Comparison of ENCODE assay signal across 8 cellular contexts in genomic region chr5:139667001-139667729, GRCh38. TPM values are rescaled to one million over a fixed set of nuclear protein-coding genes. Genes with fewer than 3 reads are reported as not detected.
DNase-seq lines count a peak whose midpoint lies in the region; ATAC-seq and TF ChIP-seq lines count a peak whose summit lies in the region.

No MANE protein-coding gene starts in this region.

- H3K27me3 Mint-ChIP-seq in activated naive CD8-positive, alpha-beta T cell treated with anti-CD3 and anti-CD28 coated beads, Interleukin-2, amount 10 ng/mL, durations not matched to agents 7 days and 5 days = no peaks in the 10 kb centered on the region
- H3K27me3 Mint-ChIP-seq in activated naive CD8-positive, alpha-beta T cell treated with anti-CD3 and anti-CD28 coated beads, Interleukin-2, amount 50 U/mL, for 24 hours = no peaks in the 10 kb centered on the region
- H3K27me3 Mint-ChIP-seq in activated CD8-positive, alpha-beta T cell treated with anti-CD3 and anti-CD28 coated beads, Interleukin-2, amount 10 ng/mL, durations not matched to agents 7 days and 5 days (ENCODE audit: low read depth) = no peaks in the 10 kb centered on the region

- H3K36me3 ChIP-seq in mesodermal cell (ENCODE audit: control insufficient read depth, insufficient read depth, low read length) (peaks cover 42% of the 10 kb centered on the region), upper lobe of left lung (no peaks in the 10 kb centered on the region)

- TF ChIP-seq POLR2A in upper lobe of left lung (IDR thresholded peaks at IDR 0.05) = no peak

- peaks cover 71% of the 10 kb centered on the region for H3K4me1 ChIP-seq in mesodermal cell (ENCODE audit: control insufficient read depth, insufficient read depth, low read length, poor library complexity, severe bottlenecking)
- peaks cover 58 to 84% (median 72%) of the 10 kb centered on the region in 4 donors for H3K4me1 ChIP-seq in upper lobe of left lung

- POLR2A ChIA-PET in activated naive CD8-positive, alpha-beta T cell treated with anti-CD3 and anti-CD28 coated beads, Interleukin-2, amount 10 ng/mL, durations not matched to agents 7 days and 5 days (lab: Charles Lee) = interaction anchor here (0.5 to 2.0 kb wide), 6 partner anchors 17 to 79 kb away, joined by 3 to 6 read pairs (median 3); partner anchors contain the start of gene CXXC5
- POLR2A ChIA-PET in activated CD8-positive, alpha-beta T cell treated with anti-CD3 and anti-CD28 coated beads, Interleukin-2, amount 10 ng/mL, durations not matched to agents 7 days and 5 days (lab: Charles Lee) = interaction anchor here (0.6 to 1.9 kb wide), 3 partner anchors 15 to 89 kb away, joined by 3 to 6 read pairs (median 3); no protein-coding TSS in a partner anchor

- H3K9me3 ChIP-seq in mesodermal cell (ENCODE audit: control insufficient read depth, low read length) = no peaks in the 10 kb centered on the region
- no peaks in the 10 kb centered on the region for H3K9me3 ChIP-seq in upper lobe of left lung

- H3K4me3 ChIP-seq in mesodermal cell (ENCODE audit: extremely low read depth, insufficient read depth, low read length, poor library complexity, severe bottlenecking) (no peak overlapping the region), upper lobe of left lung (peak overlapping the region in 1 of 4 donors; percentile 52)

- WGBS in mesodermal cell (ENCODE audit: insufficient coverage in 2 of 2), 2 experiments = 71 to 100% methylated on average over 2 of the region's 2 CpGs
- 85 to 90% methylated on average over 2 of the region's 2 CpGs for WGBS in upper lobe of left lung, 2 donors

- peak; percentile 51 for ATAC-seq in activated naive CD8-positive, alpha-beta T cell treated with anti-CD3 and anti-CD28 coated beads, Interleukin-2, amount 10 ng/mL, durations not matched to agents 7 days and 5 days (ENCODE audit: low read depth)
- no peak for ATAC-seq in activated naive CD8-positive, alpha-beta T cell treated with anti-CD3 and anti-CD28 coated beads, Interleukin-2, amount 50 U/mL, for 24 hours
- ATAC-seq in activated CD8-positive, alpha-beta T cell treated with anti-CD3 and anti-CD28 coated beads, Interleukin-2, amount 10 ng/mL, durations not matched to agents 7 days and 5 days = peak; percentile 32
- ATAC-seq in upper lobe of left lung (ENCODE audit: low FRiP score in 2 of 2) (no peak), GM18870 (IDR thresholded peaks at IDR 0.05; ENCODE audit: unreplicated experiment) (no peak), GM21390 (IDR thresholded peaks at IDR 0.05; ENCODE audit: unreplicated experiment) (no peak)

- no peak for TF ChIP-seq CTCF in upper lobe of left lung (IDR thresholded peaks at IDR 0.05)

- CTCF ChIA-PET in activated CD8-positive, alpha-beta T cell treated with anti-CD3 and anti-CD28 coated beads, Interleukin-2, amount 10 ng/mL, durations not matched to agents 7 days and 5 days (lab: Charles Lee) = interaction anchor here (0.7 to 8.5 kb wide), 7 partner anchors 13 to 99 kb away, joined by 3 to 95 read pairs (median 5); no protein-coding TSS in a partner anchor

- H3K27me3 ChIP-seq in upper lobe of left lung = no peaks in the 10 kb centered on the region

- no peak for TF ChIP-seq EP300 in upper lobe of left lung (IDR thresholded peaks at IDR 0.05)

- H3K27ac ChIP-seq in mesodermal cell (ENCODE audit: low read depth, low read length, severe bottlenecking) (peak overlapping the region; percentile 73), upper lobe of left lung (peak overlapping the region; percentile 83 to 89 (median 87))

- H3K27ac Mint-ChIP-seq in activated naive CD8-positive, alpha-beta T cell treated with anti-CD3 and anti-CD28 coated beads, Interleukin-2, amount 10 ng/mL, durations not matched to agents 7 days and 5 days = peak overlapping the region; percentile 34
- H3K27ac Mint-ChIP-seq in activated naive CD8-positive, alpha-beta T cell treated with anti-CD3 and anti-CD28 coated beads, Interleukin-2, amount 50 U/mL, for 24 hours = no peak overlapping the region
- H3K27ac Mint-ChIP-seq in activated CD8-positive, alpha-beta T cell treated with anti-CD3 and anti-CD28 coated beads, Interleukin-2, amount 10 ng/mL, durations not matched to agents 7 days and 5 days = peak overlapping the region; percentile 72

- H3K4me3 Mint-ChIP-seq in activated naive CD8-positive, alpha-beta T cell treated with anti-CD3 and anti-CD28 coated beads, Interleukin-2, amount 10 ng/mL, durations not matched to agents 7 days and 5 days = peak overlapping the region; percentile 61
- H3K4me3 Mint-ChIP-seq in activated naive CD8-positive, alpha-beta T cell treated with anti-CD3 and anti-CD28 coated beads, Interleukin-2, amount 50 U/mL, for 24 hours = no peak overlapping the region
- H3K4me3 Mint-ChIP-seq in activated CD8-positive, alpha-beta T cell treated with anti-CD3 and anti-CD28 coated beads, Interleukin-2, amount 10 ng/mL, durations not matched to agents 7 days and 5 days = peak overlapping the region; percentile 25

- intact Hi-C loops in head of caudate nucleus (cut with DNase I) = no loop called here

- H3K36me3 Mint-ChIP-seq in activated naive CD8-positive, alpha-beta T cell treated with anti-CD3 and anti-CD28 coated beads, Interleukin-2, amount 10 ng/mL, durations not matched to agents 7 days and 5 days = no peaks in the 10 kb centered on the region
- no peaks in the 10 kb centered on the region for H3K36me3 Mint-ChIP-seq in activated naive CD8-positive, alpha-beta T cell treated with anti-CD3 and anti-CD28 coated beads, Interleukin-2, amount 50 U/mL, for 24 hours (ENCODE audit: low read depth)
- no peaks in the 10 kb centered on the region for H3K36me3 Mint-ChIP-seq in activated CD8-positive, alpha-beta T cell treated with anti-CD3 and anti-CD28 coated beads, Interleukin-2, amount 10 ng/mL, durations not matched to agents 7 days and 5 days (ENCODE audit: low read depth)

- no peak for DNase-seq in activated naive CD8-positive, alpha-beta T cell treated with anti-CD3 and anti-CD28 coated beads, Interleukin-2, amount 10 ng/mL, durations not matched to agents 7 days and 5 days
- no peak for DNase-seq in activated naive CD8-positive, alpha-beta T cell treated with anti-CD3 and anti-CD28 coated beads, Interleukin-2, amount 50 U/mL, for 24 hours
- DNase-seq in activated CD8-positive, alpha-beta T cell treated with anti-CD3 and anti-CD28 coated beads, Interleukin-2, amount 10 ng/mL, durations not matched to agents 7 days and 5 days = peak; percentile 64
- no peak for DNase-seq in upper lobe of left lung
- no peak for DNase-seq in head of caudate nucleus

- peaks cover 38% of the 10 kb centered on the region for H3K4me1 Mint-ChIP-seq in activated naive CD8-positive, alpha-beta T cell treated with anti-CD3 and anti-CD28 coated beads, Interleukin-2, amount 10 ng/mL, durations not matched to agents 7 days and 5 days
- H3K4me1 Mint-ChIP-seq in activated naive CD8-positive, alpha-beta T cell treated with anti-CD3 and anti-CD28 coated beads, Interleukin-2, amount 50 U/mL, for 24 hours = peaks cover 67% of the 10 kb centered on the region
- peaks cover 50% of the 10 kb centered on the region for H3K4me1 Mint-ChIP-seq in activated CD8-positive, alpha-beta T cell treated with anti-CD3 and anti-CD28 coated beads, Interleukin-2, amount 10 ng/mL, durations not matched to agents 7 days and 5 days (ENCODE audit: low read depth)

- H3K9me3 Mint-ChIP-seq in activated naive CD8-positive, alpha-beta T cell treated with anti-CD3 and anti-CD28 coated beads, Interleukin-2, amount 10 ng/mL, durations not matched to agents 7 days and 5 days = no peaks in the 10 kb centered on the region
- no peaks in the 10 kb centered on the region for H3K9me3 Mint-ChIP-seq in activated naive CD8-positive, alpha-beta T cell treated with anti-CD3 and anti-CD28 coated beads, Interleukin-2, amount 50 U/mL, for 24 hours
- no peaks in the 10 kb centered on the region for H3K9me3 Mint-ChIP-seq in activated CD8-positive, alpha-beta T cell treated with anti-CD3 and anti-CD28 coated beads, Interleukin-2, amount 10 ng/mL, durations not matched to agents 7 days and 5 days (ENCODE audit: insufficient read depth)

RNA-seq across cellular contexts. Expression of gene CXXC5, which starts 19.0 kb away (rescaled TPM):
- 1 to 10 TPM; 3.5 to 4.6 TPM for total RNA-seq in activated naive CD8-positive, alpha-beta T cell treated with anti-CD3 and anti-CD28 coated beads, Interleukin-2, amount 10 ng/mL, durations not matched to agents 7 days and 5 days
- 1 to 10 TPM; 1.2 to 2.0 TPM for total RNA-seq in activated CD8-positive, alpha-beta T cell treated with anti-CD3 and anti-CD28 coated beads, Interleukin-2, amount 10 ng/mL, durations not matched to agents 7 days and 5 days
- polyA plus RNA-seq in mesodermal cell (2013, experiment 1 of 2) = 118 TPM
- 93.8 TPM for polyA plus RNA-seq in mesodermal cell (2013, experiment 2 of 2)
- total RNA-seq in upper lobe of left lung = 10 to 100 TPM; 25.7 to 39.5 (median 33.0) TPM

Comparison
In these comparisons a context has a peak if more than half of its experiments do, and no peak if none do; other contexts are left out.
1. ATAC-seq: peak in activated naive CD8-positive, alpha-beta T cell treated with anti-CD3 and anti-CD28 coated beads, Interleukin-2, amount 10 ng/mL, durations not matched to agents 7 days and 5 days (single experiment) and activated CD8-positive, alpha-beta T cell treated with anti-CD3 and anti-CD28 coated beads, Interleukin-2, amount 10 ng/mL, durations not matched to agents 7 days and 5 days (single experiment); none in activated naive CD8-positive, alpha-beta T cell treated with anti-CD3 and anti-CD28 coated beads, Interleukin-2, amount 50 U/mL, for 24 hours (single experiment), upper lobe of left lung (0 of 2), GM18870 (single experiment) and GM21390 (single experiment).
2. RNA of gene CXXC5, which starts 19.0 kb away (total RNA-seq): 25.7 to 39.5 TPM in upper lobe of left lung; 3.5 to 4.6 TPM in activated naive CD8-positive, alpha-beta T cell treated with anti-CD3 and anti-CD28 coated beads, Interleukin-2, amount 10 ng/mL, durations not matched to agents 7 days and 5 days and 1.2 to 2.0 TPM in activated CD8-positive, alpha-beta T cell treated with anti-CD3 and anti-CD28 coated beads, Interleukin-2, amount 10 ng/mL, durations not matched to agents 7 days and 5 days; every median in the first group is over 4 times any median in the second.